ENCODE assay signal across 12 cellular contexts in the genomic region with DNA sequence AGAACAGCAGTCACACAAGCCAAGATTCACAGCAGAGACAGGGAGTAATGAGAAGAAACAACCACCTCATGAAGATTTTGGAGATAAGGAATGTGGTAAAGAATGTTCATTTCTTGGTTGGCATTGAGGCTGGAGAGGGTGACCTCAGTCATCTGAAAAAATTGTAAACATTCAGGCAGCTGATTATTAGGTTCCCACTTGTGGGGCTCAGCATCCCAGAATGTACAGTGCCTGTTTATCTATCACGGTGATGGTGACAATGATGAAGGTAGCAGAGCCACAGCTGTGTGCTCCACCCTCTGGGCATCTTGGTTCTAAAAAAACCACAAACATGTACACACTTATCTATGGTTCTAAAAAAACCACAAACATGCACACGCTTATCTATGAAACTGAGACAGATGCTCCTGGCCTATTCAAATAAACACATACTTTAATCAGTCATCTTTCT.
DNase-seq lines count a peak whose midpoint lies in the region; ATAC-seq and TF ChIP-seq lines count a peak whose summit lies in the region.
"Had no signal": no experiment of that assay in that cellular context is flagged by ENCODE, and none has a peak within 500 bp of the region (broad histone marks: within the 10 kb centered on the region; RNA-seq: fewer than 3 reads in every experiment).

No MANE protein-coding gene starts in this region.

- no peak for TF ChIP-seq CTCF in fibroblast of villous mesenchyme (IDR thresholded peaks at IDR 0.05; ENCODE audit: insufficient read depth, low read depth, low read length)
- no peak for TF ChIP-seq CTCF in omental fat pad (IDR thresholded peaks at IDR 0.05)

- no peaks in the 10 kb centered on the region for H3K4me1 ChIP-seq in CD4-positive, alpha-beta memory T cell (ENCODE audit: insufficient read depth, low read length)
- H3K4me1 ChIP-seq: tibial nerve had no signal

- no peak overlapping the region for H3K4me3 Mint-ChIP-seq in CD4-positive, alpha-beta memory T cell

- H3K9me3 ChIP-seq in CD4-positive, alpha-beta memory T cell (ENCODE audit: control insufficient read depth in 1 of 2, low read length in 2 of 2) = no peaks in the 10 kb centered on the region
- H3K9me3 ChIP-seq: tibial nerve had no signal

- CTCF ChIA-PET in CD4-positive, alpha-beta memory T cell (lab: Charles Lee; ENCODE audit: partially characterized antibody) = no interaction called here

- H3K4me1 Mint-ChIP-seq in CD4-positive, alpha-beta memory T cell = peaks cover 2 to 8% (median 7%) of the 10 kb centered on the region in 4 donors

- H3K9me3 Mint-ChIP-seq in CD4-positive, alpha-beta memory T cell = peaks cover 0 to 1% (median 0%) of the 10 kb centered on the region in 8 donors

- H3K36me3 ChIP-seq in CD4-positive, alpha-beta memory T cell (ENCODE audit: insufficient read depth, low read length) = no peaks in the 10 kb centered on the region
- H3K36me3 ChIP-seq: tibial nerve had no signal

- peak in 4 of 5 donors; percentile 0 to 22 (median 4) for DNase-seq in CD4-positive, alpha-beta memory T cell
- DNase-seq in HS-27A (ENCODE audit: low read depth) (peak; percentile 69), T1000 (lab: John Stamatoyannopoulos, UW) (peak; percentile 50), fibroblast of villous mesenchyme (ENCODE audit: low read depth) (peak; percentile 95), COR-L47 (lab: John Stamatoyannopoulos, UW) (no peak), omental fat pad (ENCODE audit: low spot score) (no peak)
- DNase-seq in activated CD4-positive, alpha-beta T cell treated with anti-CD3 and anti-CD28 coated beads, Interleukin-2, amount 50 U/mL, for 1 hour = no peak
- DNase-seq: activated CD4-positive, CD25-positive, alpha-beta regulatory T cell treated with anti-CD3 and anti-CD28 coated beads, Interleukin-2, amount 50 U/mL, for 72 hours; NCI-H1092 treated with DMSO at 0.1 percent for 48 hours had no signal

- peaks cover 2 to 3% of the 10 kb centered on the region in 2 donors for H3K27me3 Mint-ChIP-seq in CD4-positive, alpha-beta memory T cell

- H3K36me3 Mint-ChIP-seq in CD4-positive, alpha-beta memory T cell = no peaks in the 10 kb centered on the region

- POLR2A ChIA-PET in CD4-positive, alpha-beta memory T cell (lab: Charles Lee; ENCODE audit: partially characterized antibody) = no interaction called here

- no peaks in the 10 kb centered on the region for H3K27me3 ChIP-seq in CD4-positive, alpha-beta memory T cell (ENCODE audit: insufficient read depth, low read length)
- H3K27me3 ChIP-seq: tibial nerve had no signal

- no peak overlapping the region for H3K27ac ChIP-seq in CD4-positive, alpha-beta memory T cell (ENCODE audit: low read depth, low read length)
- H3K27ac ChIP-seq: tibial nerve had no signal

- H3K27ac Mint-ChIP-seq in CD4-positive, alpha-beta memory T cell = no peak overlapping the region
- H3K27ac Mint-ChIP-seq: progenitor cell of endocrine pancreas had no signal

- no peak for ATAC-seq in GM19452 (IDR thresholded peaks at IDR 0.05; ENCODE audit: unreplicated experiment)
- no peak for ATAC-seq in omental fat pad (ENCODE audit: low FRiP score)

- no peak overlapping the region for H3K4me3 ChIP-seq in CD4-positive, alpha-beta memory T cell (ENCODE audit: low read length in 2 of 2)
- no peak overlapping the region for H3K4me3 ChIP-seq in fibroblast of villous mesenchyme (ENCODE audit: low read depth, low read length)
- H3K4me3 ChIP-seq: tibial nerve had no signal

- intact Hi-C loops in CD4-positive, alpha-beta memory T cell (cut with micrococcal nuclease) = no loop called here

Comparison
In these comparisons a context has a peak if more than half of its experiments do, and no peak if none do; other contexts are left out.
1. DNase-seq: peak in CD4-positive, alpha-beta memory T cell (4 of 5), HS-27A (single experiment), T1000 (single experiment) and fibroblast of villous mesenchyme (single experiment); none in COR-L47 (single experiment), omental fat pad (single experiment) and activated CD4-positive, alpha-beta T cell treated with anti-CD3 and anti-CD28 coated beads, Interleukin-2, amount 50 U/mL, for 1 hour (single experiment).